9 cellular contexts compared by ENCODE assay signal in genomic region chr17:17028059-17028877, GRCh38. TPM values are rescaled to one million over a fixed set of nuclear protein-coding genes. Genes with fewer than 3 reads are reported as not detected.
DNase-seq lines count a peak whose midpoint lies in the region; ATAC-seq and TF ChIP-seq lines count a peak whose summit lies in the region.
"Had no signal": no experiment of that assay in that cellular context is flagged by ENCODE, and none has a peak within 500 bp of the region (broad histone marks: within the 10 kb centered on the region; RNA-seq: fewer than 3 reads in every experiment).

No MANE protein-coding gene starts in this region.

- no peak for TF ChIP-seq CTCF in nephron (IDR thresholded peaks at IDR 0.05; ENCODE audit: unreplicated experiment in 3 of 3)

- DNase-seq in DMS 273 treated with DMSO at 0.1 percent for 48 hours (lab: John Stamatoyannopoulos, UW) (peak; percentile 22), NT2/D1 (ENCODE audit: low read depth, low spot score) (peak; percentile 78)
- no peak for DNase-seq in stimulated activated CD4-positive, alpha-beta T cell treated with anti-CD3 and anti-CD28 coated beads, Interleukin-4, amount 100 ng/mL, for 24 hours
- no peak for DNase-seq in activated effector memory CD4-positive, alpha-beta T cell treated with Interleukin-2 at 50 U/mL for 16 hours
- no peak for DNase-seq in T-helper 2 cell treated with Interferon-gamma antibody and Interleukin-4, amounts not matched to agents 5 μg/mL and 100 μg/mL, for 36 hours (ENCODE audit: low spot score)

- peaks cover 53% of the 10 kb centered on the region for H3K4me1 Mint-ChIP-seq in nephron
- no peaks in the 10 kb centered on the region for H3K4me1 Mint-ChIP-seq in T-helper 2 cell treated with Interferon-gamma antibody and Interleukin-4, amounts not matched to agents 5 μg/mL and 100 μg/mL, for 36 hours (ENCODE audit: low read depth)

- H3K9ac ChIP-seq in NT2/D1 (ENCODE audit: insufficient read length, low read depth), result peak overlapping the region; percentile 53

- no peaks in the 10 kb centered on the region for H3K27me3 ChIP-seq in NT2/D1 (ENCODE audit: insufficient read depth, insufficient read length)

- H3K27ac Mint-ChIP-seq in nephron, result peak overlapping the region; percentile 17 to 70 (median 33)
- no peak overlapping the region for H3K27ac Mint-ChIP-seq in T-helper 2 cell treated with Interferon-gamma antibody and Interleukin-4, amounts not matched to agents 5 μg/mL and 100 μg/mL, for 36 hours
- H3K27ac Mint-ChIP-seq: stimulated activated naive CD8-positive, alpha-beta T cell treated with anti-CD3 and anti-CD28 coated beads, Interleukin-15, Interleukin-2, amounts not matched to agents 100 ng/mL and 50 ng/mL, for 24 hours had no signal

- H3K36me3 Mint-ChIP-seq in nephron (ENCODE audit: low read depth), result no peaks in the 10 kb centered on the region
- H3K36me3 Mint-ChIP-seq in T-helper 2 cell treated with Interferon-gamma antibody and Interleukin-4, amounts not matched to agents 5 μg/mL and 100 μg/mL, for 36 hours (ENCODE audit: low read depth), result no peaks in the 10 kb centered on the region

- no peaks in the 10 kb centered on the region for H3K27me3 Mint-ChIP-seq in nephron (ENCODE audit: low read depth)
- H3K27me3 Mint-ChIP-seq in T-helper 2 cell treated with Interferon-gamma antibody and Interleukin-4, amounts not matched to agents 5 μg/mL and 100 μg/mL, for 36 hours (ENCODE audit: low read depth), result no peaks in the 10 kb centered on the region
- H3K27me3 Mint-ChIP-seq: stimulated activated naive CD8-positive, alpha-beta T cell treated with anti-CD3 and anti-CD28 coated beads, Interleukin-15, Interleukin-2, amounts not matched to agents 100 ng/mL and 50 ng/mL, for 24 hours had no signal

- no peaks in the 10 kb centered on the region for H3K9me3 Mint-ChIP-seq in nephron
- H3K9me3 Mint-ChIP-seq in T-helper 2 cell treated with Interferon-gamma antibody and Interleukin-4, amounts not matched to agents 5 μg/mL and 100 μg/mL, for 36 hours, result no peaks in the 10 kb centered on the region
- H3K9me3 Mint-ChIP-seq: stimulated activated naive CD8-positive, alpha-beta T cell treated with anti-CD3 and anti-CD28 coated beads, Interleukin-15, Interleukin-2, amounts not matched to agents 100 ng/mL and 50 ng/mL, for 24 hours had no signal

- H3K4me1 ChIP-seq in NT2/D1 (ENCODE audit: insufficient read depth, insufficient read length), result peaks cover 16% of the 10 kb centered on the region

- H3K4me3 ChIP-seq in NT2/D1 (ENCODE audit: insufficient read length, low read depth), result peak overlapping the region; percentile 6

- ATAC-seq in esophagus mucosa (peak; percentile 98), GM18520 (IDR thresholded peaks at IDR 0.05; ENCODE audit: unreplicated experiment) (no peak)

- H3K9me3 ChIP-seq in NT2/D1 (ENCODE audit: insufficient read depth, low read length), result no peaks in the 10 kb centered on the region

- H3K4me3 Mint-ChIP-seq in nephron, result no peak overlapping the region
- no peak overlapping the region for H3K4me3 Mint-ChIP-seq in T-helper 2 cell treated with Interferon-gamma antibody and Interleukin-4, amounts not matched to agents 5 μg/mL and 100 μg/mL, for 36 hours
- H3K4me3 Mint-ChIP-seq: stimulated activated naive CD8-positive, alpha-beta T cell treated with anti-CD3 and anti-CD28 coated beads, Interleukin-15, Interleukin-2, amounts not matched to agents 100 ng/mL and 50 ng/mL, for 24 hours had no signal

- no peaks in the 10 kb centered on the region for H3K36me3 ChIP-seq in NT2/D1 (ENCODE audit: insufficient read depth, insufficient read length, low read length)

RNA-seq across cellular contexts. Expression of gene MPRIP, which starts 14.0 kb away (rescaled TPM):
- total RNA-seq in esophagus mucosa, result 132 TPM

RNA-seq across cellular contexts. Expression of gene TNFRSF13B, which starts 56.4 kb away (rescaled TPM):
- 0.28 TPM for total RNA-seq in esophagus mucosa

Comparison
In these comparisons a context has a peak if more than half of its experiments do, and no peak if none do; other contexts are left out.
1. DNase-seq: peak in DMS 273 treated with DMSO at 0.1 percent for 48 hours (single experiment) and NT2/D1 (single experiment); none in stimulated activated CD4-positive, alpha-beta T cell treated with anti-CD3 and anti-CD28 coated beads, Interleukin-4, amount 100 ng/mL, for 24 hours (single experiment), activated effector memory CD4-positive, alpha-beta T cell treated with Interleukin-2 at 50 U/mL for 16 hours (single experiment) and T-helper 2 cell treated with Interferon-gamma antibody and Interleukin-4, amounts not matched to agents 5 μg/mL and 100 μg/mL, for 36 hours (single experiment).